In the genomic region with DNA sequence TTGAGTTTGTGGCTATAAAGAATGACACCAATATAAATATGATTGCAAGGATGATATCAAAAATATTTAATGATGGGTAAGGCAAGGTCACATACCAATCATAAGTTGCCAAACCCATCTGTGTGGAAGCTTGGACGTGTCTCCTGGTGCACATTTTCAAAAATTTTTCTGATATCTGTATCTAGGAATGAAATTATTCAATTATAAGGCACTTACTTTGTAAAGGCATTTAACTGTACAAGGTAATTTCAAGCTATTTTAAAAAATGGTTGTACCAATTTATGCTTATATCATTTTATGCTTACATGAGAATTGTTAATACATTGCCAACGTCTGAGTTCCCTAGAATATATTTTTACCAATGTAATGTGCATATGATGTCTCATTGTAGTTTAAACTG, we compare ENCODE assay signal across 31 cellular contexts.
"Had no signal": no experiment of that assay in that cellular context is flagged by ENCODE, and none has a peak within 500 bp of the region (broad histone marks: within the 10 kb centered on the region; RNA-seq: fewer than 3 reads in every experiment).

No MANE protein-coding gene starts in this region.

- H3K36me3 ChIP-seq: adrenal gland, ascending aorta, brain microvascular endothelial cell, breast epithelium, cardiac muscle cell had no signal

- H3K27ac ChIP-seq: adrenal gland, ascending aorta, body of pancreas, brain microvascular endothelial cell, breast epithelium, cardiac muscle cell had no signal

- ATAC-seq: activated naive CD4-positive, alpha-beta T cell treated with anti-CD3 and anti-CD28 coated beads, Interleukin-2, amount 50 U/mL, for 72 hours; activated naive CD8-positive, alpha-beta T cell treated with anti-CD3 and anti-CD28 coated beads, Interleukin-2, amount 50 U/mL, for 24 hours; activated T-cell treated with anti-CD3 and anti-CD28 coated beads, Interleukin-2, amount 50 U/mL, for 4 hours; activated T-cell treated with anti-CD3 and anti-CD28 coated beads, Interleukin-2, amount 50 U/mL, for 72 hours; activated T-helper 17 cell treated with anti-CD3 and anti-CD28 coated beads, Interleukin-2, amount 50 U/mL, for 72 hours; body of pancreas had no signal

- DNase-seq: activated effector memory CD4-positive, alpha-beta T cell treated with anti-CD3 and anti-CD28 coated beads, Interleukin-2, amount 50 U/mL, for 16 hours; activated effector memory CD4-positive, alpha-beta T cell treated with Interleukin-2 at 50 U/mL for 16 hours; activated gamma-delta T cell; activated gamma-delta T cell treated with Interleukin-2 at 50 U/mL for 16 hours; activated naive CD4-positive, alpha-beta T cell; activated naive CD4-positive, alpha-beta T cell treated with anti-CD3 and anti-CD28 coated beads for 36 hours; activated naive CD4-positive, alpha-beta T cell treated with anti-CD3 and anti-CD28 coated beads, Interleukin-2, amount 10 ng/mL, durations not matched to agents 7 days and 5 days; activated naive CD4-positive, alpha-beta T cell treated with anti-CD3 and anti-CD28 coated beads, Interleukin-2, amount 50 U/mL, for 16 hours; activated naive CD4-positive, alpha-beta T cell treated with Interleukin-2 at 50 U/mL for 16 hours; activated naive CD8-positive, alpha-beta T cell treated with anti-CD3 and anti-CD28 coated beads for 36 hours; activated naive CD8-positive, alpha-beta T cell treated with anti-CD3 and anti-CD28 coated beads, Interleukin-2, amount 10 ng/mL, durations not matched to agents 7 days and 5 days; activated naive CD8-positive, alpha-beta T cell treated with anti-CD3 and anti-CD28 coated beads, Interleukin-2, amount 50 U/mL, for 24 hours; activated T-cell treated with anti-CD3 and anti-CD28 coated beads, Interleukin-2, amount 50 U/mL, for 24 hours; activated T-cell treated with anti-CD3 and anti-CD28 coated beads, Interleukin-2, amount 50 U/mL, for 4 hours; activated T-cell treated with anti-CD3 and anti-CD28 coated beads, Interleukin-2, amount 50 U/mL, for 48 hours; activated T-cell treated with anti-CD3 and anti-CD28 coated beads, Interleukin-2, amount 50 U/mL, for 72 hours; adrenal gland; amniotic stem cell; amygdala; anterior cingulate cortex; aorta; body of pancreas; brain microvascular endothelial cell; caudate nucleus; central memory CD4-positive, alpha-beta T cell; cerebellar nuclear complex had no signal

- H3K9me3 ChIP-seq: adrenal gland, ascending aorta, body of pancreas, breast epithelium had no signal

- H3K4me1 ChIP-seq: adrenal gland, ascending aorta, body of pancreas, breast epithelium had no signal

- H3K27me3 ChIP-seq: adrenal gland, ascending aorta, body of pancreas, brain microvascular endothelial cell, breast epithelium, cardiac muscle cell had no signal

- H3K4me3 ChIP-seq: adrenal gland, ascending aorta, body of pancreas, breast epithelium, cardiac muscle cell had no signal
